In the genomic region with DNA sequence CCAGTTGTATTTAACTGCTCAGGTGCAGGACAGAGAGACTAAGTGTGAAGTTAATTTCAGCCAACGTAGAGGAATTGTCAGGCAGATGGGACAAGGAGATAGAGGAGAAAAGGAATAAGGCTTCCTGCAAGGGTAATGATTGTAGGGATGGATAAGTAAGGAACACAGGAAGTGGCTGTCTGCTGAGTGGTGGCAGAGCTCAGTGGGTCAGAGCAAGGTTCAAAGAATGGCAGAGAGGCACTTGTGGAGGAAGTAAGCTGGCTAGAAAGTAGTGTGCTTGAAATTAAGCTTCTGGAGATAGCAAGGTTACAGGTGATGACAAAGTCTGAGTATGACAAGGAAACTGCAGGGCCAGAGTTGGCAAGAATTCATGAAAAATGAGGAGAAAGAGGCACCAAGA, we compare ENCODE assay signal across 30 cellular contexts. TPM values are rescaled to one million over a fixed set of nuclear protein-coding genes. Genes with fewer than 3 reads are reported as not detected.
A peak's percentile ranks its signal among the peaks of the same experiment; 100 is the strongest.
DNase-seq lines count a peak whose midpoint lies in the region; ATAC-seq and TF ChIP-seq lines count a peak whose summit lies in the region.
"Had no signal": no experiment of that assay in that cellular context is flagged by ENCODE, and none has a peak within 500 bp of the region (broad histone marks: within the 10 kb centered on the region; RNA-seq: fewer than 3 reads in every experiment).

No MANE protein-coding gene starts in this region.

- H4K20me1 ChIP-seq in OCI-LY7 (ENCODE audit: insufficient read depth, low read length): no peaks in the 10 kb centered on the region

- intact Hi-C loops in heart right ventricle (cut with DNase I): no loop called here
- intact Hi-C loops in OCI-LY7 (cut with micrococcal nuclease; ENCODE audit: unreplicated experiment): no loop called here
- intact Hi-C loops in left colon (cut with DNase I, micrococcal nuclease): no loop called here

- H3K4me1 ChIP-seq in cardiac muscle cell (ENCODE audit: low read depth) (peaks cover 38% of the 10 kb centered on the region), heart right ventricle (peaks cover 0 to 31% (median 0%) of the 10 kb centered on the region in 9 donors), OCI-LY7 (ENCODE audit: insufficient read depth, low read length, poor library complexity, severe bottlenecking) (peaks cover 49% of the 10 kb centered on the region)
- H3K4me1 ChIP-seq: parathyroid adenoma, testis had no signal

- H3K79me2 ChIP-seq in OCI-LY7 (ENCODE audit: insufficient read depth, low read depth, low read length): no peaks in the 10 kb centered on the region
- H3K79me2 ChIP-seq: parathyroid adenoma had no signal

- H3K27me3 ChIP-seq in cardiac muscle cell (no peaks in the 10 kb centered on the region), heart right ventricle (no peaks in the 10 kb centered on the region)
- H3K27me3 ChIP-seq: adrenal gland, testis had no signal

- ATAC-seq in heart right ventricle (no peak), left colon (peak; percentile 88), HG02970 (IDR thresholded peaks at IDR 0.05; ENCODE audit: low FRiP score, unreplicated experiment) (no peak), GM21515 (IDR thresholded peaks at IDR 0.05; ENCODE audit: unreplicated experiment) (no peak)
- ATAC-seq: activated CD4-positive, alpha-beta T cell treated with anti-CD3 and anti-CD28 coated beads for 36 hours; activated CD8-positive, alpha-beta T cell treated with anti-CD3 and anti-CD28 coated beads for 36 hours had no signal

- no peak for TF ChIP-seq CTCF in cardiac muscle cell (IDR thresholded peaks at IDR 0.05; ENCODE audit: low read depth, low read length)
- no peak for TF ChIP-seq CTCF in heart right ventricle (IDR thresholded peaks at IDR 0.05)
- TF ChIP-seq CTCF in OCI-LY7 (conservative IDR thresholded peaks at IDR 0.05; ENCODE audit: low read length): no peak

- H3K27ac ChIP-seq in cardiac muscle cell (peak overlapping the region; percentile 48), heart right ventricle (no peak overlapping the region), OCI-LY7 (ENCODE audit: low read depth, low read length, poor library complexity, severe bottlenecking) (no peak overlapping the region)
- H3K27ac ChIP-seq: adrenal gland, parathyroid adenoma, PC-9, skin epidermis, testis, VCaP had no signal

- no peaks in the 10 kb centered on the region for H3K9me3 ChIP-seq in cardiac muscle cell (ENCODE audit: low read depth)
- H3K9me3 ChIP-seq in heart right ventricle: no peaks in the 10 kb centered on the region
- peaks cover 5% of the 10 kb centered on the region; the same call in 1 of the 2 replicates for H3K9me3 ChIP-seq in OCI-LY7 (ENCODE audit: low read length)
- H3K9me3 ChIP-seq: adrenal gland, SK-N-SH, testis had no signal

- BruUV-seq in OCI-LY7 (replicated peaks; lab: Mats Ljungman, UMichigan): no TSS peak

- CTCF ChIA-PET in OCI-LY7 (lab: Charles Lee; ENCODE audit: unreplicated experiment): no interaction called here

- H3K4me3 ChIP-seq in cardiac muscle cell: no peak overlapping the region
- H3K4me3 ChIP-seq in heart right ventricle: no peak overlapping the region
- H3K4me3 ChIP-seq in OCI-LY7 (ENCODE audit: low read depth, low read length, poor library complexity, severe bottlenecking): no peak overlapping the region
- H3K4me3 ChIP-seq: adrenal gland, lung, PC-9, skin epidermis, testis had no signal

- DNase-seq in cardiac muscle cell (ENCODE audit: low read depth in 1 of 2, low spot score in 1 of 2) (peak in 1 of 2 donors; percentile 49), heart right ventricle (no peak), OCI-LY7 (ENCODE audit: low spot score) (peak; percentile 31), left colon (no peak), AML-193 (lab: John Stamatoyannopoulos, UW) (no peak), NCI-H1417 (lab: John Stamatoyannopoulos, UW) (no peak)
- DNase-seq: activated CD4-positive, alpha-beta T cell treated with anti-CD3 and anti-CD28 coated beads for 36 hours; activated CD8-positive, alpha-beta memory T cell treated with anti-CD3 and anti-CD28 coated beads, Interleukin-2, amount 50 U/mL, for 48 hours; activated CD8-positive, alpha-beta T cell treated with anti-CD3 and anti-CD28 coated beads for 36 hours; activated naive CD4-positive, alpha-beta T cell treated with Interleukin-2 at 50 U/mL for 16 hours; adrenal gland; CD8-positive, alpha-beta memory T cell; cerebellar nuclear complex; kidney glomerular epithelial cell; NCI-H1105; NCI-H1930; NCI-H526 treated with DMSO at 0.1 percent for 48 hours; nephron progenitor cell; NK-92 treated with Interleukin-12 subunit alpha and Interleukin-12 subunit beta, amount 100 ng/mL, for 24 hours; PC-9; retina; SK-N-SH; stimulated activated naive CD4-positive, alpha-beta T cell treated with Interleukin-2 at 50 U/mL for 16 hours; testis had no signal

- POLR2A ChIA-PET in OCI-LY7 (lab: Charles Lee): interaction anchor here (0.6 to 1.4 kb wide), 5 partner anchors 10 to 505 kb away, joined by 3 to 6 read pairs (median 4); no protein-coding TSS in a partner anchor

- no peak overlapping the region for H3K4me2 ChIP-seq in OCI-LY7 (ENCODE audit: low read length)
- H3K4me2 ChIP-seq: PC-9, SK-N-SH had no signal

- WGBS in heart right ventricle, 2 donors: 54 to 67% methylated on average over 1 of the region's 1 CpG

- H2AFZ ChIP-seq in OCI-LY7 (ENCODE audit: low read length): no peak overlapping the region
- H2AFZ ChIP-seq: parathyroid adenoma, PC-9 had no signal

- no peaks in the 10 kb centered on the region for H3K9me2 ChIP-seq in OCI-LY7 (ENCODE audit: insufficient read depth, low read length)
- H3K9me2 ChIP-seq: SK-N-SH had no signal

- H3K36me3 ChIP-seq in cardiac muscle cell (no peaks in the 10 kb centered on the region), heart right ventricle (no peaks in the 10 kb centered on the region), OCI-LY7 (ENCODE audit: insufficient read depth, low read length) (peaks cover 15% of the 10 kb centered on the region)
- H3K36me3 ChIP-seq: adrenal gland had no signal

RNA-seq across cellular contexts. Expression of gene USPL1, which starts 47.9 kb away (rescaled TPM):
- total RNA-seq in cardiac muscle cell (15.6 and 19.6 TPM in 2 replicates), heart right ventricle (10 to 100 TPM in 3 of 10 donors, 1 to 10 TPM in 7; 8.9 to 10.6 (median 9.8) TPM), OCI-LY7 (2022) (21.9 and 23.2 TPM in 2 replicates), left colon (10 to 100 TPM in 1 of 2 donors, 1 to 10 TPM in 1; 9.4 to 10.3 TPM)
- polyA plus RNA-seq in cardiac muscle cell (13.9 and 14.2 TPM in 2 replicates), heart right ventricle (1 to 10 TPM; 4.9 to 9.7 TPM)
- 19.2 and 21.1 TPM in 2 replicates for total RNA-seq in OCI-LY7 (2014; rRNA removed; shearing (Covaris generic))
